In genomic region chr2:69213832-69214231, GRCh38 we compare ENCODE assay signal across 25 cellular contexts.
A peak's percentile ranks its signal among the peaks of the same experiment; 100 is the strongest.
DNase-seq lines count a peak whose midpoint lies in the region; ATAC-seq and TF ChIP-seq lines count a peak whose summit lies in the region.
"Had no signal": no experiment of that assay in that cellular context is flagged by ENCODE, and none has a peak within 500 bp of the region (broad histone marks: within the 10 kb centered on the region; RNA-seq: fewer than 3 reads in every experiment).

No MANE protein-coding gene starts in this region.

- POLR2A ChIA-PET in SK-N-SH (lab: Yijun Ruan, JAX) = no interaction called here

- H3K4me2 ChIP-seq in SK-N-SH = no peak overlapping the region

- H3F3A ChIP-seq in SK-N-SH (replicated peaks; ENCODE audit: insufficient read depth) = no peaks in the 10 kb centered on the region

- no CpG with 5 or more reads among the region's 3 CpGs for WGBS in SK-N-SH (ENCODE audit: low lambda C conversion rate)
- 85 to 86% methylated on average over 1 to 3 of the region's 3 CpGs for WGBS in upper lobe of left lung, 2 donors

- no peaks in the 10 kb centered on the region for H3K9me2 ChIP-seq in SK-N-SH

- H3K9ac ChIP-seq in SK-N-SH = no peak overlapping the region

- no peak for TF ChIP-seq CTCF in SK-N-SH (IDR thresholded peaks at IDR 0.05)
- TF ChIP-seq CTCF in coronary artery (IDR thresholded peaks at IDR 0.05) = no peak
- TF ChIP-seq CTCF in lower lobe of right lung (IDR thresholded peaks at IDR 0.05) = no peak
- no peak for TF ChIP-seq CTCF in upper lobe of left lung (IDR thresholded peaks at IDR 0.05)

- peak overlapping the region; percentile 20 to 87 for H3K27ac ChIP-seq in SK-N-SH (ENCODE audit: low read depth in 2 of 2, low read length in 1 of 2)
- peak overlapping the region; percentile 65 to 82 for H3K27ac ChIP-seq in coronary artery
- peak overlapping the region; percentile 48 for H3K27ac ChIP-seq in lower lobe of right lung
- H3K27ac ChIP-seq in upper lobe of left lung = peak overlapping the region in 3 of 4 donors; percentile 9 to 43 (median 42)
- H3K27ac ChIP-seq: 22Rv1, cardiac muscle cell had no signal

- intact Hi-C loops in lower lobe of right lung (cut with DNase I) = no loop called here

- no peak overlapping the region for H2AFZ ChIP-seq in SK-N-SH (ENCODE audit: low read depth)

- CTCF ChIA-PET in SK-N-SH (lab: Yijun Ruan, JAX) = interaction anchor here (1.0 to 1.9 kb wide), 5 partner anchors 21 to 201 kb away, joined by 3 to 8 read pairs (median 4); partner anchors contain the start of gene ANTXR1

- H3K79me2 ChIP-seq in SK-N-SH (ENCODE audit: insufficient read depth) = no peaks in the 10 kb centered on the region

- peaks cover 26 to 27% of the 10 kb centered on the region in 2 experiments for H3K36me3 ChIP-seq in SK-N-SH (replicated peaks in 1 of 2; ENCODE audit: control insufficient read depth in 1 of 2, insufficient read depth in 2 of 2, low read length in 1 of 2)
- no peaks in the 10 kb centered on the region for H3K36me3 ChIP-seq in lower lobe of right lung
- H3K36me3 ChIP-seq in upper lobe of left lung = no peaks in the 10 kb centered on the region
- H3K36me3 ChIP-seq: cardiac muscle cell had no signal

- H3K9me3 ChIP-seq in SK-N-SH (no peaks in the 10 kb centered on the region), lower lobe of right lung (no peaks in the 10 kb centered on the region), upper lobe of left lung (no peaks in the 10 kb centered on the region)

- DNase-seq in SK-N-SH (no peak), coronary artery (ENCODE audit: low spot score) (no peak), lower lobe of right lung (no peak), upper lobe of left lung (peak in 1 of 2 donors; percentile 44), occipital lobe (lab: John Stamatoyannopoulos, UW) (no peak)
- DNase-seq: activated CD4-positive, alpha-beta T cell treated with anti-CD3 and anti-CD28 coated beads, Interleukin-2, amount 10 ng/mL, durations not matched to agents 7 days and 5 days; activated naive CD4-positive, alpha-beta T cell; activated T-cell treated with anti-CD3 and anti-CD28 coated beads, Interleukin-2, amount 50 U/mL, for 48 hours; AML-193; amniotic stem cell; CD4-positive, alpha-beta memory T cell; KBM-7; left cardiac atrium; natural killer cell; NCI-H1048; NCI-H1930; NCI-H526; stimulated activated CD4-positive, alpha-beta T cell treated with anti-CD3 and anti-CD28 coated beads, Interleukin-12 subunit alpha, Interleukin-12 subunit beta, amount 100 ng/mL, for 4 hours; stimulated activated CD4-positive, alpha-beta T cell treated with anti-CD3 and anti-CD28 coated beads, Interleukin-4, amount 100 ng/mL, for 24 hours; stimulated activated naive B cell treated with anti-CD40 and anti-IgM and Interleukin-4, amounts not matched to agents 10 μg/mL and 1 μg/mL and 100 μg/mL, for 72 hours had no signal

- peaks cover 10 to 45% of the 10 kb centered on the region in 2 experiments; a peak in 3 of 4 replicates for H3K4me1 ChIP-seq in SK-N-SH (ENCODE audit: control insufficient read depth in 1 of 2, insufficient read depth in 2 of 2, low read depth in 1 of 2, low read length in 1 of 2)
- H3K4me1 ChIP-seq in lower lobe of right lung = peaks cover 28% of the 10 kb centered on the region
- H3K4me1 ChIP-seq in upper lobe of left lung = peaks cover 6 to 30% (median 18%) of the 10 kb centered on the region in 4 donors

- no peaks in the 10 kb centered on the region for H4K20me1 ChIP-seq in SK-N-SH (ENCODE audit: insufficient read depth)

- TF ChIP-seq RAD21 in SK-N-SH (IDR thresholded peaks at IDR 0.05; ENCODE audit: low read length) = no peak

- TF ChIP-seq POLR2A in upper lobe of left lung (IDR thresholded peaks at IDR 0.05) = no peak

- ATAC-seq in SK-N-SH treated with all-trans-retinoic acid at 6 μM for 48 hours (no peak), lower lobe of right lung (peak; percentile 19 to 26), upper lobe of left lung (ENCODE audit: low FRiP score in 2 of 2) (peak; percentile 48 to 64), GM18520 (IDR thresholded peaks at IDR 0.05; ENCODE audit: unreplicated experiment) (no peak), GM18907 (IDR thresholded peaks at IDR 0.05; ENCODE audit: unreplicated experiment) (no peak)
- ATAC-seq: natural killer cell; stimulated activated naive B cell treated with anti-CD40 and anti-IgM and Interleukin-4, amounts not matched to agents 10 μg/mL and 1 μg/mL and 100 μg/mL, for 72 hours had no signal

- H3K27me3 ChIP-seq in SK-N-SH (ENCODE audit: insufficient read depth) (no peaks in the 10 kb centered on the region), lower lobe of right lung (ENCODE audit: low read depth) (no peaks in the 10 kb centered on the region), upper lobe of left lung (no peaks in the 10 kb centered on the region)
- H3K27me3 ChIP-seq: cardiac muscle cell had no signal

- no peak for TF ChIP-seq EP300 in SK-N-SH (IDR thresholded peaks at IDR 0.05; ENCODE audit: borderline replicate concordance in 1 of 2, low read depth in 1 of 2, low read length in 1 of 2)
- no peak for TF ChIP-seq EP300 in upper lobe of left lung (IDR thresholded peaks at IDR 0.05)

- no peak overlapping the region for H3K4me3 ChIP-seq in SK-N-SH (ENCODE audit: low read depth in 2 of 2, low read length in 1 of 2)
- H3K4me3 ChIP-seq in coronary artery = no peak overlapping the region
- no peak overlapping the region for H3K4me3 ChIP-seq in lower lobe of right lung
- H3K4me3 ChIP-seq in upper lobe of left lung = no peak overlapping the region
- H3K4me3 ChIP-seq: cardiac muscle cell had no signal

TF ChIP-seq in SK-N-SH, 30 proteins besides CTCF, POLR2A, EP300 and RAD21:
- no peak for TF ChIP-seq NFIC (IDR thresholded peaks at IDR 0.05; ENCODE audit: borderline replicate concordance)
- TF ChIP-seq ELF1 (IDR thresholded peaks at IDR 0.05) = no peak

TF ChIP-seq in SK-N-SH treated with all-trans-retinoic acid at 6 μM for 48 hours, 23 proteins besides CTCF, POLR2A, EP300 and RAD21:
- TF ChIP-seq OSR1 (CRISPR knock-in tag; IDR thresholded peaks at IDR 0.05) = no peak
- TF ChIP-seq CREB5 (CRISPR knock-in tag; IDR thresholded peaks at IDR 0.05; ENCODE audit: low read depth) = no peak
- no peak for TF ChIP-seq ZNF8 (CRISPR knock-in tag; IDR thresholded peaks at IDR 0.05)

Comparison
In these comparisons a context has a peak if more than half of its experiments do, and no peak if none do; other contexts are left out.
1. ATAC-seq: peak in lower lobe of right lung (2 of 2) and upper lobe of left lung (2 of 2); none in SK-N-SH treated with all-trans-retinoic acid at 6 μM for 48 hours (single experiment), GM18520 (single experiment) and GM18907 (single experiment).
2. Peak in every context shown above with its lines, with median percentiles within 50 percentile points of each other: H3K27ac ChIP-seq.